1 cellular context compared by ENCODE assay signal in the genomic region with DNA sequence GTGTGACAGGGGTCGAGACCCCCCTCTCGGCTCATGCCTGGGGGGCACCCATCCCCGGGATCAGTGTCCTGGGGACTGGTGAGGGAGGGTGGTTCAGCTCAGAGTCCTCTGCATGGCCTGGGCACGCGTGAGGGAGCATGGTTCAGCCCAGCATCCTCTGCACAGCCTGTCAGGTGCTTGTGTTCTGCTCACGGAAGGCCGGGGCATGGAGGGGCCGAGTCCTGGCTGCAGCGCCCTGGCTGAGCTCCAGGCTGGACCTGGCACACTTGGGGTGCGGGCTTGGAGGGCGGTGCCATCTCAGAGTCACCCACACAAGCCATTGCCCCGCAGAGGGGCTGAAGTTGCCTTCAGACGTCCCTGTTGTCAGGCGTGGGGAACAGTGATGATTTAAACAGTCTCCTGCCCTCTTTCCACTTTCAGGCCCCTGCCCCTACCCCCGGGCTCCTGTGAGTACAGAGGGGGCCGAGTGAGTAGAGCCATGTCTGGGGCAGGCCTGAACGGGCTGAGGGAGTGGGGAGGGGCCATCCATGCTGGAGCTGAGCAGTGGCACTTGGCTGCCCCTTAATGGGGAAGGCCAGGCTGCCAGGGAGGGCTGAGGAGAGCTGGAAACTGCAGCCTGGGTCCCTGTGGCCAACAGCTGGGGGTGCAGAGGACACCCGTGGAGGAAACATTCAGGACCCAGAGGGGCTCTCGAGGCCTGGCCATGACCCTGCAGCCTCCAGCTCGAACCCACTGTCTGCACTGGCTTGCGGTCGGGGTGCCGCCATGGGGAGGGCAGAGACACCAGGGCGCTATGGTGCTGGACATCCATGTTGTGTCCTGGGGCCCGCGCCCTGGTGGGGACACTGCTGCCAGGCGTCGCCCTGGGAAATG.
A peak's percentile ranks its signal among the peaks of the same experiment; 100 is the strongest.
TF ChIP-seq lines count a peak whose summit lies in the region.

No MANE protein-coding gene starts in this region.

TF ChIP-seq in K562, 482 proteins besides CTCF, POLR2A, EP300 and RAD21:
- TF ChIP-seq POLR2G (IDR thresholded peaks at IDR 0.05; ENCODE audit: low read depth, low read length) (peak; percentile 51), HNRNPLL (IDR thresholded peaks at IDR 0.05; ENCODE audit: low read depth, low read length, poor library complexity, severe bottlenecking) (no peak)
